ENCODE assay signal across 6 cellular contexts in genomic region chr17:8161289-8162231, GRCh38. TPM values are rescaled to one million over a fixed set of nuclear protein-coding genes. Genes with fewer than 3 reads are reported as not detected.
DNase-seq lines count a peak whose midpoint lies in the region; ATAC-seq and TF ChIP-seq lines count a peak whose summit lies in the region.

No MANE protein-coding gene starts in this region.

- peak; percentile 6 for DNase-seq in effector CD4-positive, alpha-beta T cell
- DNase-seq in sigmoid colon (peak; percentile 80), DMS 273 treated with DMSO at 0.1 percent for 48 hours (lab: John Stamatoyannopoulos, UW) (no peak)
- no peak for DNase-seq in activated effector memory CD4-positive, alpha-beta T cell treated with anti-CD3 and anti-CD28 coated beads, Interleukin-2, amount 50 U/mL, for 16 hours

- no peak for ATAC-seq in HG03196 (IDR thresholded peaks at IDR 0.05; ENCODE audit: unreplicated experiment)

- no peak for TF ChIP-seq POLR2A in sigmoid colon (IDR thresholded peaks at IDR 0.05)

- peak overlapping the region; percentile 98 to 100 (median 99) for H3K27ac ChIP-seq in sigmoid colon

- TF ChIP-seq EP300 in sigmoid colon (IDR thresholded peaks at IDR 0.05): no peak

- intact Hi-C loops in sigmoid colon (cut with DNase I): loop anchor here (5.0 kb wide), 1 partner anchor 61 kb away; no protein-coding TSS in a partner anchor

- no peak for TF ChIP-seq CTCF in Loucy (conservative IDR thresholded peaks at IDR 0.05; ENCODE audit: low read length)
- TF ChIP-seq CTCF in sigmoid colon (IDR thresholded peaks at IDR 0.05): no peak

- no peaks in the 10 kb centered on the region for H3K9me3 ChIP-seq in Loucy (ENCODE audit: insufficient read depth, low read depth, low read length)
- H3K9me3 ChIP-seq in sigmoid colon: no peaks in the 10 kb centered on the region

- H4K20me1 ChIP-seq in Loucy (ENCODE audit: insufficient read depth, low read length, poor library complexity, severe bottlenecking): peaks cover 42% of the 10 kb centered on the region

- H3K9me2 ChIP-seq in Loucy (replicated peaks; ENCODE audit: low read depth, low read length): no peaks in the 10 kb centered on the region

- no peak overlapping the region for H2AFZ ChIP-seq in Loucy (ENCODE audit: low read length)

- H3K4me2 ChIP-seq in Loucy (ENCODE audit: low read depth, low read length, poor library complexity, severe bottlenecking): peak overlapping the region; percentile 98

- peaks cover 40% of the 10 kb centered on the region for H3K79me2 ChIP-seq in Loucy (ENCODE audit: insufficient read depth, low read length)

- H3K4me3 ChIP-seq in Loucy (ENCODE audit: low read length, poor library complexity, severe bottlenecking) (peak overlapping the region; percentile 100), sigmoid colon (peak overlapping the region; percentile 83 to 99 (median 98))

- H3K4me1 ChIP-seq in Loucy (ENCODE audit: insufficient read depth, low read length, poor library complexity, severe bottlenecking) (peaks cover 41% of the 10 kb centered on the region), sigmoid colon (peaks cover 0 to 67% (median 60%) of the 10 kb centered on the region in 4 donors)

- no peaks in the 10 kb centered on the region for H3K36me3 ChIP-seq in Loucy (ENCODE audit: insufficient read depth, low read length)
- H3K36me3 ChIP-seq in sigmoid colon: peaks cover 0 to 21% (median 14%) of the 10 kb centered on the region in 4 donors

- 54 to 62% methylated on average over 19 of the region's 19 CpGs for WGBS in sigmoid colon, 2 donors

- peaks cover 4% of the 10 kb centered on the region for H3K27me3 ChIP-seq in Loucy (ENCODE audit: insufficient read depth, low read length, poor library complexity, severe bottlenecking)
- H3K27me3 ChIP-seq in sigmoid colon: no peaks in the 10 kb centered on the region

- H3F3A ChIP-seq in Loucy (ENCODE audit: low read depth): peaks cover 7% of the 10 kb centered on the region; the same call in 1 of the 2 replicates

- peak overlapping the region; percentile 94 for H3K9ac ChIP-seq in Loucy (ENCODE audit: low read depth, low read length, poor library complexity, severe bottlenecking)

RNA-seq across cellular contexts. Expression of gene VAMP2, which starts 1.2 kb away (rescaled TPM):
- total RNA-seq in sigmoid colon: 10 to 100 TPM; 20.4 to 29.6 (median 27.3) TPM
- polyA plus RNA-seq in sigmoid colon: 10 to 100 TPM; 37.7 to 57.1 (median 54.9) TPM

RNA-seq across cellular contexts. Expression of gene PER1, which starts 9.4 kb away (rescaled TPM):
- total RNA-seq in sigmoid colon: 100 to 1,000 TPM in 2 of 4 donors, 10 to 100 TPM in 2; 60.3 to 153 (median 84.5) TPM
- 10 to 100 TPM; 30.5 to 67.7 (median 34.2) TPM for polyA plus RNA-seq in sigmoid colon

RNA-seq across cellular contexts. Expression of gene TMEM107, which starts 14.6 kb away (rescaled TPM):
- total RNA-seq in sigmoid colon: 10 to 100 TPM in 3 of 4 donors, 1 to 10 TPM in 1; 8.3 to 61.7 (median 20.6) TPM
- 10 to 100 TPM in 1 of 3 donors, 1 to 10 TPM in 2; 4.6 to 20.8 (median 7.2) TPM for polyA plus RNA-seq in sigmoid colon

RNA-seq across cellular contexts. Expression of gene BORCS6, which starts 28.4 kb away (rescaled TPM):
- total RNA-seq in sigmoid colon: 10 to 100 TPM in 3 of 4 donors, 1 to 10 TPM in 1; 7.7 to 17.7 (median 15.8) TPM
- 10 to 100 TPM in 2 of 3 donors, 1 to 10 TPM in 1; 9.2 to 14.6 (median 10.8) TPM for polyA plus RNA-seq in sigmoid colon

RNA-seq across cellular contexts. Expression of gene HES7, which starts 37.7 kb away (rescaled TPM):
- not detected for total RNA-seq in sigmoid colon
- polyA plus RNA-seq in sigmoid colon: under 1 TPM in 1 of 3 donors, not detected in 2; 0.16 TPM

Comparison
In these comparisons a context has a peak if more than half of its experiments do, and no peak if none do; other contexts are left out.
1. DNase-seq: peak in effector CD4-positive, alpha-beta T cell (single experiment) and sigmoid colon (single experiment); none in DMS 273 treated with DMSO at 0.1 percent for 48 hours (single experiment) and activated effector memory CD4-positive, alpha-beta T cell treated with anti-CD3 and anti-CD28 coated beads, Interleukin-2, amount 50 U/mL, for 16 hours (single experiment).